In the genomic region with DNA sequence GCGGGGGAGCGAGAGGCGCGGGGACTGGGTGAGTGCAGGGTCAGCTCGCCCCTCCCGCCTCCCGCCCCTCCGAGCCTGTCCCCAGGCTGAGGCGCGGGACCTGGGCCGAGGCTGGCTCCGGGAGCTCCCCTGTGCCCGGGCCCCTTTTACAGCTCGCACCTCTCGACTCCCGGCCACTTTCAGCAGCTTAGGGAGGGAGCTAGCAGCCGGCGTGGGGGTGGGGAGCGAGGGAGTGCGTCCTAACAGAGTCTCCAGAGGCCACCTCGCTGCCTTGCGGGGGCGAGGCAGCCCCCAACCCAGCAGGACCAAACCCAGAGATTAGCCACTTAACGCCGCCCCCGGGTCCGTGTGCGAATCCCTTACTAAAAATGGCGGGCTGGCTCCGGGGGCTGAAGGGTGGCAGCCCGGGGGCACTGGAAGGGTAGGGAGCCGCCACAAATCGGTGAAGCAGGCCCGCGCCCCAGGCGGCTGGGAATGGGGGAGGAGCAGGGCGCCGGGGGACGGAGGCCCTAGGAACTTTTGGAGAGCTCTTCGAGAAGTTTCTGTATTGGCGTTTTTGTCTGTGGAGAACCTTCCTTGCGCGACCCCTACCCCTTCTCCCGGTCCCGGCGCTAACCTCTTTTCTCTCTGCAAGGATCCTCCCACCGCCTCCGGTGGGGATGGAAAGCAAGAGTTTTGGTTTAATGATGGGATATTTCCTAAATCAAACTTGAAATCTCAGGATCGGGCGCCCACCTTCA, we compare ENCODE assay signal across 8 cellular contexts. TPM values are rescaled to one million over a fixed set of nuclear protein-coding genes. Genes with fewer than 3 reads are reported as not detected.
DNase-seq lines count a peak whose midpoint lies in the region; FAIRE-seq and TF ChIP-seq lines count a peak whose summit lies in the region.

No MANE protein-coding gene starts in this region.

- peak in 1 of 2 experiments; percentile 16; a peak in 1 of 4 replicates for TF ChIP-seq RAD21 in H1 (IDR thresholded peaks at IDR 0.05 in 1 of 2, conservative IDR thresholded peaks at IDR 0.05 in 1 of 2; ENCODE audit: low read depth in 2 of 2, low read length in 2 of 2)

- peak overlapping the region; percentile 87 for H3K4me3 Mint-ChIP-seq in neural crest cell

- no peak for TF ChIP-seq CTCF in H1 (IDR thresholded peaks at IDR 0.05; ENCODE audit: control extremely low read depth in 1 of 3, insufficient read depth in 1 of 3, low read depth in 1 of 3, low read length in 3 of 3)
- no peak for TF ChIP-seq CTCF in neural crest cell (conservative IDR thresholded peaks at IDR 0.05)

- DNase-seq in AG08395 (ENCODE audit: low spot score) (peak; percentile 48), H1 (ENCODE audit: low read depth in 1 of 2, low spot score in 2 of 2) (peak in 1 of 2 experiments; percentile 81), neural crest cell (ENCODE audit: low read depth, low spot score) (no peak), NCI-H2081 (lab: John Stamatoyannopoulos, UW) (no peak), COLO829 (ENCODE audit: low spot score) (no peak), GF-D8 (lab: John Stamatoyannopoulos, UW) (no peak), NCI-H345 treated with DMSO at 0.1 percent for 48 hours (lab: John Stamatoyannopoulos, UW; ENCODE audit: unreplicated experiment) (no peak)

- peaks cover 47% of the 10 kb centered on the region for H3K4me1 Mint-ChIP-seq in neural crest cell

- no peak overlapping the region for H2BK120ac ChIP-seq in H1 (replicated peaks; ENCODE audit: low read depth, low read length)

- no peak overlapping the region for H2BK12ac ChIP-seq in H1 (ENCODE audit: low read depth, low read length)

- peaks cover 86% of the 10 kb centered on the region for H3K27me3 ChIP-seq in HUES64 (ENCODE audit: insufficient read depth, low read length)
- H3K27me3 ChIP-seq in H1 (replicated peaks in 1 of 4; ENCODE audit: control insufficient read depth in 3 of 4, extremely low read depth in 1 of 4, insufficient read depth in 3 of 4, low read length in 3 of 4): peaks cover 66 to 87% (median 78%) of the 10 kb centered on the region in 4 experiments

- no peak overlapping the region for H2AFZ ChIP-seq in H1 (ENCODE audit: low read length)

- H3K9me3 Mint-ChIP-seq in neural crest cell: no peaks in the 10 kb centered on the region

- no peak overlapping the region for H3K4ac ChIP-seq in H1 (replicated peaks; ENCODE audit: insufficient read length, low read depth, low read length)

- H4K20me1 ChIP-seq in H1 (replicated peaks in 1 of 2; ENCODE audit: control insufficient read depth in 1 of 2, insufficient read depth in 2 of 2, low read length in 2 of 2): peaks cover 9% of the 10 kb centered on the region in 2 experiments

- H3K27ac ChIP-seq in HUES64 (ENCODE audit: low read depth, low read length) (peak overlapping the region; percentile 85), H1 (ENCODE audit: low read depth, low read length) (no peak overlapping the region)

- POLR2A ChIA-PET in H1 (lab: Charles Lee; ENCODE audit: partially characterized antibody): interaction anchor here (0.9 to 2.4 kb wide), 6 partner anchors 45 to 647 kb away, joined by 3 to 6 read pairs (median 4); a partner anchor contains a TSS

- H4K91ac ChIP-seq in H1 (replicated peaks; ENCODE audit: insufficient read length, low read length): no peak overlapping the region

- H3K23me2 ChIP-seq in H1 (ENCODE audit: low read depth, low read length): peaks cover 42% of the 10 kb centered on the region

- H3K9me3 ChIP-seq in HUES64 (ENCODE audit: insufficient read depth, low read depth, low read length) (no peaks in the 10 kb centered on the region), H1 (ENCODE audit: insufficient read depth in 2 of 2, low read depth in 1 of 2, low read length in 1 of 2) (no peaks in the 10 kb centered on the region)

- peak overlapping the region; percentile 83 for H3K18ac ChIP-seq in H1 (ENCODE audit: extremely low read depth, low read length)

- H2BK20ac ChIP-seq in H1 (ENCODE audit: low read length): no peak overlapping the region

- H3K27me3 Mint-ChIP-seq in neural crest cell (ENCODE audit: low read depth): peaks cover 90% of the 10 kb centered on the region

- H3K36me3 ChIP-seq in HUES64 (ENCODE audit: insufficient read depth, low read length) (no peaks in the 10 kb centered on the region), H1 (ENCODE audit: control insufficient read depth in 2 of 4, insufficient read depth in 4 of 4, low read length in 3 of 4) (peaks cover 0 to 2% (median 0%) of the 10 kb centered on the region in 4 experiments; a peak in 1 of 8 replicates)

- H4K5ac ChIP-seq in H1 (ENCODE audit: insufficient read length, low read depth, low read length): no peak overlapping the region

- 1% methylated on average over 43 of the region's 50 CpGs for WGBS in HUES64
- WGBS in H1 (ENCODE audit: extremely low coverage in 1 of 2, insufficient coverage in 1 of 2, insufficient read length in 1 of 2, insufficient replicate concordance in 2 of 2, low coverage in 1 of 2, low lambda C conversion rate in 2 of 2, missing lambda C conversion rate in 1 of 2), 2 experiments: 1% methylated on average over 31 of the region's 50 CpGs; no CpG with 5 or more reads in 1 of the 2 experiments

- no peak overlapping the region for H2AK5ac ChIP-seq in H1 (ENCODE audit: low read depth, low read length)

- no peak for TF ChIP-seq POLR2A in H1 (IDR thresholded peaks at IDR 0.05; ENCODE audit: control extremely low read depth in 1 of 2, low read depth in 2 of 2, low read length in 2 of 2)

- FAIRE-seq in H1 (lab: Jason Lieb, UNC): no peak

- 0 out of 2 replicates have a peak overlapping the region, but pooled peaks have one; percentile 7 for H4K8ac ChIP-seq in H1 (ENCODE audit: extremely low read depth, insufficient read depth, low read length)

- no peak overlapping the region for H2BK15ac ChIP-seq in H1 (ENCODE audit: low read length)

- H3K79me1 ChIP-seq in H1 (ENCODE audit: low read depth, low read length): no peaks in the 10 kb centered on the region

- no peak overlapping the region for H3K56ac ChIP-seq in H1 (replicated peaks; ENCODE audit: insufficient read length, low read depth, low read length)

- H2BK5ac ChIP-seq in H1 (ENCODE audit: low read depth, low read length): no peak overlapping the region; the same call in 1 of the 2 replicates

- H3K27ac Mint-ChIP-seq in neural crest cell (ENCODE audit: unreplicated experiment): no peak overlapping the region

- no peak for TF ChIP-seq EP300 in H1 (IDR thresholded peaks at IDR 0.05; ENCODE audit: borderline replicate concordance in 1 of 2, low read depth in 2 of 2, low read length in 2 of 2)

- H3K79me2 ChIP-seq in H1 (ENCODE audit: control insufficient read depth in 1 of 2, insufficient read depth in 2 of 2, low read length in 2 of 2): no peaks in the 10 kb centered on the region

- peaks cover 16% of the 10 kb centered on the region for H3K36me3 Mint-ChIP-seq in neural crest cell (ENCODE audit: low read depth)

- H3K9ac ChIP-seq in HUES64 (ENCODE audit: low read depth, low read length) (peak overlapping the region; percentile 61), H1 (replicated peaks in 1 of 4; ENCODE audit: extremely low read depth in 1 of 4, low read depth in 3 of 4, low read length in 3 of 4) (no peak overlapping the region; a peak in 1 of 7 replicates)

- no peak overlapping the region for H3K14ac ChIP-seq in H1 (ENCODE audit: insufficient read length)

- no peak overlapping the region for H3K23ac ChIP-seq in H1 (ENCODE audit: insufficient read length)

- H3K4me2 ChIP-seq in H1 (ENCODE audit: insufficient read depth in 1 of 2, low read depth in 2 of 2, low read length in 2 of 2): peak overlapping the region; percentile 77 to 95

- CTCF ChIA-PET in H1 (lab: Charles Lee; ENCODE audit: partially characterized antibody): interaction anchor here (0.8 kb wide), 1 partner anchor 75 kb away, joined by 3 read pairs; no protein-coding TSS in a partner anchor

- H3K4me1 ChIP-seq in HUES64 (ENCODE audit: insufficient read depth, low read length): peaks cover 18% of the 10 kb centered on the region; the same call in 1 of the 2 replicates
- H3K4me1 ChIP-seq in H1 (replicated peaks in 1 of 4; ENCODE audit: control insufficient read depth in 3 of 4, insufficient read depth in 4 of 4, low read length in 3 of 4): peaks cover 0 to 25% (median 18%) of the 10 kb centered on the region in 4 experiments; a peak in 6 of 7 replicates

- H3K4me3 ChIP-seq in HUES64 (ENCODE audit: low read length): peak overlapping the region; percentile 66
- H3K4me3 ChIP-seq in H1 (ENCODE audit: extremely low read depth in 1 of 4, insufficient read depth in 2 of 4, low read depth in 3 of 4, low read length in 4 of 4): peak overlapping the region; percentile 60 to 93 (median 68)

TF ChIP-seq in H1, 55 proteins besides CTCF, POLR2A, EP300 and RAD21 (continues in another document):
- peak; percentile 1; the same call in 1 of the 2 replicates for TF ChIP-seq SUZ12 (IDR thresholded peaks at IDR 0.05; ENCODE audit: low read length)
- TF ChIP-seq SP1 (IDR thresholded peaks at IDR 0.05; ENCODE audit: low read depth, low read length): 0 out of 2 replicates have a peak, but pooled peaks have one; percentile 5
- TF ChIP-seq KDM4A (IDR thresholded peaks at IDR 0.05; ENCODE audit: low read depth, low read length, severe bottlenecking): peak; percentile 25
- TF ChIP-seq CTBP2 (IDR thresholded peaks at IDR 0.05; ENCODE audit: borderline replicate concordance, insufficient read depth, insufficient read length, low read length): peak; percentile 99
- TF ChIP-seq BACH1 (IDR thresholded peaks at IDR 0.05; ENCODE audit: low read length): peak; percentile 2; the same call in 1 of the 2 replicates
- TF ChIP-seq EGR1 (IDR thresholded peaks at IDR 0.05; ENCODE audit: borderline replicate concordance, low read depth, low read length): peak; percentile 75; the same call in 1 of the 2 replicates
- peak in 1 of 2 experiments; percentile 31; a peak in 1 of 4 replicates for TF ChIP-seq SIN3A (conservative IDR thresholded peaks at IDR 0.05 in 1 of 2, IDR thresholded peaks at IDR 0.05 in 1 of 2; ENCODE audit: low read depth in 1 of 2, low read length in 2 of 2)
- peak; percentile 40 for TF ChIP-seq RNF2 (IDR thresholded peaks at IDR 0.05; ENCODE audit: borderline replicate concordance, low read depth, low read length, missing control alignments, poor library complexity, severe bottlenecking)

RNA-seq across cellular contexts. Expression of a gene that starts 0.6 kb away (rescaled TPM):
- polyA plus RNA-seq in HUES64 (2013, experiment 1 of 2): 7.0 TPM
- polyA plus RNA-seq in HUES64 (2013, experiment 2 of 2): 13.9 TPM
- 1.6 and 2.9 TPM in 2 replicates for total RNA-seq in H1 (2021; fragmentation: NEBNext Ultra II Directional; extraction: Animal tissue kit (Norgen Biotek cat#: 25700))
- polyA plus RNA-seq in H1 (2011; rRNA removed): 0.50 and 1.7 TPM in 2 replicates
- polyA plus RNA-seq in H1 (2011; cell fraction: cytosol; rRNA removed): 1.6 TPM
- 1.5 TPM for polyA plus RNA-seq in H1 (2011; cell fraction: nucleus; rRNA removed)
- polyA plus RNA-seq in H1 (2012, experiment 1 of 2): 1.2 to 1.8 TPM (median 1.5 TPM) in 4 replicates
- polyA plus RNA-seq in H1 (2012, experiment 2 of 2): 1.2 TPM
- 1.6 TPM for polyA plus RNA-seq in H1 (2013, experiment 1 of 2)
- polyA plus RNA-seq in H1 (2013, experiment 2 of 2): 2.4 TPM
- polyA minus RNA-seq in H1 (2011; rRNA and poly(A)+ RNA removed): 0.13 TPM in 1 of 2 replicates, not detected in the other
- polyA minus RNA-seq in H1 (2011; cell fraction: cytosol; rRNA and poly(A)+ RNA removed): 2.6 TPM
- 1.8 TPM for polyA minus RNA-seq in H1 (2011; cell fraction: nucleus; rRNA and poly(A)+ RNA removed)
- total RNA-seq in neural crest cell: 28.9 and 33.0 TPM in 2 replicates
